In genomic region chr7:231030-231857, GRCh38 we compare ENCODE assay signal across 11 cellular contexts. TPM values are rescaled to one million over a fixed set of nuclear protein-coding genes. Genes with fewer than 3 reads are reported as not detected.
DNase-seq lines count a peak whose midpoint lies in the region; ATAC-seq and TF ChIP-seq lines count a peak whose summit lies in the region.
"Had no signal": no experiment of that assay in that cellular context is flagged by ENCODE, and none has a peak within 500 bp of the region (broad histone marks: within the 10 kb centered on the region; RNA-seq: fewer than 3 reads in every experiment).

No MANE protein-coding gene starts in this region.

- ATAC-seq in HG02852 (IDR thresholded peaks at IDR 0.05; ENCODE audit: unreplicated experiment) (no peak), GM21717 (IDR thresholded peaks at IDR 0.05; ENCODE audit: unreplicated experiment) (no peak)

- H3K27ac Mint-ChIP-seq in osteocyte (ENCODE audit: unreplicated experiment) (peak overlapping the region; percentile 64), CD14-positive monocyte (peak overlapping the region in 1 of 7 donors; percentile 55)

- peak; percentile 17; the same call in 1 of the 2 replicates for TF ChIP-seq CTCF in AG10803 (conservative IDR thresholded peaks at IDR 0.05; ENCODE audit: low read length)
- peak; percentile 39 for TF ChIP-seq CTCF in osteocyte (IDR thresholded peaks at IDR 0.05)
- no peak for TF ChIP-seq CTCF in CD14-positive monocyte (IDR thresholded peaks at IDR 0.05)

- H3K36me3 Mint-ChIP-seq in osteocyte (ENCODE audit: unreplicated experiment) (peaks cover 12% of the 10 kb centered on the region), CD14-positive monocyte (peaks cover 34 to 38% of the 10 kb centered on the region in 2 donors)

- H3K9me3 Mint-ChIP-seq in osteocyte (ENCODE audit: unreplicated experiment) (no peaks in the 10 kb centered on the region), CD14-positive monocyte (peaks cover 0 to 5% (median 0%) of the 10 kb centered on the region in 7 donors)

- no peaks in the 10 kb centered on the region for H3K36me3 ChIP-seq in esophagus (ENCODE audit: control insufficient read depth in 2 of 2, insufficient read depth in 2 of 2, low read length in 1 of 2)

- WGBS in esophagus, 2 donors = 83 to 84% methylated on average over 38 of the region's 38 CpGs

- peak overlapping the region; percentile 28 to 63 for H3K27ac ChIP-seq in esophagus (ENCODE audit: low read depth in 2 of 2, low read length in 1 of 2)

- H3K27me3 Mint-ChIP-seq in osteocyte (ENCODE audit: unreplicated experiment) = no peaks in the 10 kb centered on the region
- H3K27me3 Mint-ChIP-seq in CD14-positive monocyte (ENCODE audit: low read depth in 3 of 3) = no peaks in the 10 kb centered on the region

- no peak overlapping the region for H3K4me3 ChIP-seq in AG10803 (ENCODE audit: low read length)
- H3K4me3 ChIP-seq in esophagus (ENCODE audit: low read depth in 1 of 2, low read length in 2 of 2) = no peak overlapping the region

- no peaks in the 10 kb centered on the region for H3K27me3 ChIP-seq in esophagus (ENCODE audit: control insufficient read depth in 1 of 2, insufficient read depth in 2 of 2, low read length in 2 of 2)

- no peak for DNase-seq in AG10803 (ENCODE audit: low read depth)
- DNase-seq in NAMALWA (ENCODE audit: low spot score) = peak; percentile 26
- DNase-seq in osteocyte (ENCODE audit: extremely low spot score, unreplicated experiment) = no peak
- DNase-seq in CD14-positive monocyte (ENCODE audit: low spot score) = no peak
- no peak for DNase-seq in NCI-H82 treated with DMSO at 0.1 percent for 48 hours (lab: John Stamatoyannopoulos, UW; ENCODE audit: unreplicated experiment)
- DNase-seq: cerebellar nuclear complex, T-helper 1 cell had no signal

- intact Hi-C loops in CD14-positive monocyte (cut with micrococcal nuclease) = no loop called here

- H3K4me1 ChIP-seq in esophagus (ENCODE audit: control insufficient read depth in 2 of 2, insufficient read depth in 2 of 2, low read length in 1 of 2) = peaks cover 5 to 39% of the 10 kb centered on the region in 2 donors

- H3K4me3 Mint-ChIP-seq in osteocyte (ENCODE audit: unreplicated experiment) (no peak overlapping the region), CD14-positive monocyte (no peak overlapping the region)

- peaks cover 0 to 2% of the 10 kb centered on the region in 2 donors for H3K9me3 ChIP-seq in esophagus (ENCODE audit: control insufficient read depth in 2 of 2, insufficient read depth in 1 of 2, low read depth in 1 of 2, low read length in 1 of 2)

- H3K4me1 Mint-ChIP-seq in osteocyte (ENCODE audit: unreplicated experiment) = peaks cover 74% of the 10 kb centered on the region
- no peaks in the 10 kb centered on the region for H3K4me1 Mint-ChIP-seq in CD14-positive monocyte

RNA-seq across cellular contexts. Expression of gene FAM20C, which starts 38.9 kb away (rescaled TPM):
- 10 to 100 TPM in 1 of 2 donors, 1 to 10 TPM in 1; 6.9 to 11.5 TPM for polyA plus RNA-seq in esophagus
- 132 and 143 TPM in 2 replicates for total RNA-seq in osteocyte
- 1 to 10 TPM; 1.2 to 1.5 TPM for polyA plus RNA-seq in CD14-positive monocyte

RNA-seq across cellular contexts. Expression of gene FOXL3, which starts 58.7 kb away (rescaled TPM):
- polyA plus RNA-seq in esophagus (not detected), CD14-positive monocyte (not detected)
- total RNA-seq in osteocyte = not detected in 2 replicates
- total RNA-seq: omental fat pad had no signal
